Comparison of ENCODE assay signal across 1 cellular context in the genomic region with DNA sequence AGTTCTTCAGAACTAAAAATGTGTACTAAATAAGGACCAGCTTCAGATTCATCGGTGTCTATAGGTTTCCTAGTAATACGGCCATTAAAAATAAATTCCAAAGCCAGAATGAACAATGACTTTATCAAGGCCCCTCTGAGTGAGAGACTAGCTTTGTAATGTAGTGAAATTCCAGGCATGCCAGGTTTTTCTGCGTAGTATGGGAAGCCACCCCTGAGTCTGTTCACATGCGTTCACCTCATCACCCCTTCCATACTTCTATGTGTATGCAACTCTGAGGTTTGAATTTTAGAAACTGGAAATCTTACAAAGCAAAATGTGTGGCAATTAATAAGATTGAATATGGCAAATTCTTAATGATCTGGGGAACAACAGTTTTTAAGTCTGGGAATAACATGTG.
TF ChIP-seq lines count a peak whose summit lies in the region.

No MANE protein-coding gene starts in this region.

TF ChIP-seq in H1, 55 proteins besides CTCF, POLR2A, EP300 and RAD21:
- no peak for TF ChIP-seq TBP (IDR thresholded peaks at IDR 0.05; ENCODE audit: low read depth, low read length)
- peak; percentile 96 for TF ChIP-seq TEAD4 (IDR thresholded peaks at IDR 0.05; ENCODE audit: low read depth, low read length)
- TF ChIP-seq CTBP2 (IDR thresholded peaks at IDR 0.05; ENCODE audit: borderline replicate concordance, insufficient read depth, insufficient read length, low read length): no peak
- no peak for TF ChIP-seq CHD1 (IDR thresholded peaks at IDR 0.05; ENCODE audit: low read depth, low read length)
